Comparison of ENCODE assay signal across 7 cellular contexts in the genomic region with DNA sequence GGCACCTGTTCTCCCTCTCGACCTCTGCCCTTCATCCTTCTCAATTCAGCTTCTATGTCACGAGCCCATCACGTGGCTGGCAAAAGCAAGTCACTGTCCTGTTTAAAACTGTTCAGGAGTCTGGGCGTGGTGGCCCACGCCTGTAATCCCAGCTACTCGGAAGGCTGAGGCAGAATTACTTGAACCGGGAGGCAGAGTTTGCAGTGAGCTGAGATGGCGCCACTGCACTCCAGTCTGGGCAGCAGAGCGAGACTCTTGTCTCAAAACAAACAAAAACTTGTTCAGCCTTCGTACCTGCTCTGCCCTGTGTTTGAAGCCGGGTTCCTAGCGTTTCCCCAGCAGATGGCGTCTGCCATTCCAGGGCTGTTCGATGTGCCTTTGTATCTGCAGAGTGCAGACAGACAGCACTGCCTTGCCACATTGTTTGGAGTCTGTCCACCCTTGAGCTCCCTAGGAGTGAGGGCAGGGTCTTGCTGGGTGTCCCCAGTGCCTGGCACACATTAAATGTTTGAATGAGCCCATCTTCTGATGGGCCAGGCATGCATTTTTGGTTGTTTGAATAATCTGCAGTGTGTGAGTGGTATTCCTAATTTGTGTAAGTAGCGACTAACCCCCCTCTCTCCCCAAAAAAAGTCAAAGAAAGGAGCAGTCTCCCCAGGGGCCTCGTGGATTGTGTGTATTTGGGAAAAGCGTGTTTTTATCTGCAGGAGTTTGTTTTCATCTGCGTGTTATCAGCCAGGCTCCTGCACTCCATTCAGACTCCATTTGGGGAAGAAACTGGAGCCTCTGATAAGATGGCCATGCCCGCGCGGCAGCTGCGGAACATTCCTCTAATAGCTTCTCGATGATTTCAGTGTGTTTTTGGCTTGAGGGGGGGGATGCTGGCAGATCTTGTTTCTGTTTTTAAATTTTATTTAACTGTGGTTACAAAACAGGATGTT.
DNase-seq lines count a peak whose midpoint lies in the region; ATAC-seq and TF ChIP-seq lines count a peak whose summit lies in the region.

No MANE protein-coding gene starts in this region.

- TF ChIP-seq CTCF in fibroblast of mammary gland (conservative IDR thresholded peaks at IDR 0.05; ENCODE audit: control insufficient read depth, insufficient read depth, low read depth, low read length) = peak; percentile 60
- peak; percentile 60 for TF ChIP-seq CTCF in osteoblast (IDR thresholded peaks at IDR 0.05; ENCODE audit: extremely low read depth, low read depth, low read length)

- no peaks in the 10 kb centered on the region for H3K9me3 ChIP-seq in osteoblast (ENCODE audit: low read depth, low read length)

- H3K79me2 ChIP-seq in osteoblast (ENCODE audit: insufficient read depth, low read length) = peaks cover 66% of the 10 kb centered on the region

- peaks cover 2% of the 10 kb centered on the region for H4K20me1 ChIP-seq in osteoblast (ENCODE audit: insufficient read depth, low read length)

- H3K4me3 ChIP-seq in fibroblast of mammary gland (ENCODE audit: control insufficient read depth, low read depth, low read length) (no peak overlapping the region), osteoblast (ENCODE audit: insufficient read depth, low read length) (peak overlapping the region; percentile 41)

- H3K36me3 ChIP-seq in osteoblast (ENCODE audit: insufficient read depth, low read length) = peaks cover 19% of the 10 kb centered on the region

- DNase-seq in ELF-1 (ENCODE audit: low read depth, low spot score) (peak; percentile 85), HuH-7.5 (ENCODE audit: low spot score) (peak; percentile 54), SW480 (ENCODE audit: low spot score) (peak; percentile 46), fibroblast of mammary gland (ENCODE audit: low read depth) (peak; percentile 60), osteoblast (ENCODE audit: insufficient read length, low spot score, missing footprints) (peak; percentile 92)
- no peak for DNase-seq in activated CD8-positive, alpha-beta memory T cell treated with anti-CD3 and anti-CD28 coated beads, Interleukin-2, amount 50 U/mL, for 4 hours

- ATAC-seq in HG03565 (IDR thresholded peaks at IDR 0.05; ENCODE audit: unreplicated experiment) = no peak

- no peak overlapping the region for H2AFZ ChIP-seq in osteoblast (ENCODE audit: low read length)

- no peaks in the 10 kb centered on the region for H3K27me3 ChIP-seq in osteoblast (ENCODE audit: insufficient read depth, low read length)

- peaks cover 19% of the 10 kb centered on the region for H3K4me1 ChIP-seq in osteoblast (ENCODE audit: insufficient read depth, low read length)

- peak overlapping the region; percentile 65 for H3K4me2 ChIP-seq in osteoblast (ENCODE audit: insufficient read depth, low read length)

- peak overlapping the region; percentile 64 for H3K27ac ChIP-seq in osteoblast (ENCODE audit: low read depth, low read length)
